ENCODE assay signal across 8 cellular contexts in the genomic region with DNA sequence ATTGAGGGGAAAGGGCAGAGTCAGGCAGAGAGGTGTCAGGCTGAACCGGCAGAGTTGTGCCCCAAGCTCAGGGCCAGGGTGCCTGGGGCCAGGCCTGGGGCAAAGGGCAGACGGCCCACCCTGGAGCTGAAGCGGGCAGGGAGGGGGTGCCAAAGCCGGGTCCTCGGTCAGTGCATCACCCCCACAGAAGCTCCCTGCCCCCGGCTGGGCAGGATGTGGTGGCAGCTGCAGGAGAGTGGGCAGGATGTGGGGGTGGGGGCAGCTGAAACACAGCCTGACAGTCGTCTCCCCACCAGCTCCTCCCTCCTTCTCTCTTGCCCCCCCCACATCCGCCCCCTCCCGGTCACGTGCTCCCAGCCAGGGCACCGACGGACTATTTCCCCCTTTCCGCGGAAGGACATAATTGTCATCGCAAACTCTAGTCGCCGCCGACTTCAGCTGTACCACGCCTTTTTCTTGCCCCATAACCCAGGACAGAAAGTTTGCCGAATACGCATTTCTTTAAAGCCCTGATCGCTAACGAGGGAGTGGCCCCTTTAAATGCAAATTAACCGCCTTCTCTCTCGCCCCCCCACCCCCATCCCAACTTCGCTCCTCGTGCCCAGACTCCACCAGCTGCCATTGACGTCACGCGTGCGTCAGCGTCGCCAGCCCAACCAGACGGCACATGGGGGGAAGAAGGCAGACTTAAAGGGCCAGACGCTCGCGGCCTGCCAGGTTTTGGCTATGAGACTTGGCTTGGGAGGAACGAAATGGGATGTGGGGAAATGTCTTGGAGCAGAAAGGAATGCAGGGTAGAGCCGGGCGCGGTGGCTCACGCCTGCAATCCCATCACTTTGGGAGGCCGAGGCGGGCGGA. TPM values are rescaled to one million over a fixed set of nuclear protein-coding genes. Genes with fewer than 3 reads are reported as not detected.
DNase-seq lines count a peak whose midpoint lies in the region; ATAC-seq, FAIRE-seq and TF ChIP-seq lines count a peak whose summit lies in the region.

No MANE protein-coding gene starts in this region.

- H3K27me3 ChIP-seq in HepG2 (ENCODE audit: control insufficient read depth in 1 of 2, insufficient read depth in 2 of 2, low read length in 2 of 2): peaks cover 3 to 42% of the 10 kb centered on the region in 2 experiments; a peak in 4 of 5 replicates

- CTCF ChIA-PET in HepG2 (lab: Yijun Ruan, JAX; ENCODE audit: low intra/inter-chr PET ratio, low total read pairs): no interaction called here

- WGBS in HepG2 (ENCODE audit: low lambda C conversion rate): 9% methylated on average over 38 of the region's 45 CpGs

- peaks cover 3% of the 10 kb centered on the region for H3K79me2 ChIP-seq in HepG2 (ENCODE audit: insufficient read depth, low read length)

- FAIRE-seq in HepG2 (lab: Jason Lieb, UNC): peak; percentile 65

- in situ Hi-C loops in HepG2 (cut with HindIII; ENCODE audit: extremely low pct_ligation_motif_present, low pct_unique_long_range_greater_than_20kb): loop anchor here (5.0 kb wide), 1 partner anchor 48 kb away; no protein-coding TSS in a partner anchor

- H3K4me3 ChIP-seq in AG10803 (ENCODE audit: low read length) (peak overlapping the region; percentile 57), HepG2 (replicated peaks in 1 of 3; ENCODE audit: insufficient read depth in 1 of 3, low read depth in 2 of 3, low read length in 3 of 3) (peak overlapping the region; percentile 28 to 73 (median 51))

- peak; percentile 39 for ATAC-seq in HG03521 (IDR thresholded peaks at IDR 0.05; ENCODE audit: unreplicated experiment)
- ATAC-seq in HepG2: peak; percentile 13

- no peaks in the 10 kb centered on the region for H3K9me3 ChIP-seq in HepG2 (ENCODE audit: low read length)

- no peak for TF ChIP-seq EP300 in HepG2 (IDR thresholded peaks at IDR 0.05; ENCODE audit: low read depth in 2 of 2, low read length in 2 of 2)
- no peak; the same call in 1 of the 2 replicates for TF ChIP-seq EP300 in HepG2 (CRISPR knock-in tag; IDR thresholded peaks at IDR 0.05; ENCODE audit: borderline replicate concordance)

- H2AFZ ChIP-seq in HepG2 (ENCODE audit: low read length): no peak overlapping the region

- TF ChIP-seq CTCF in AG10803 (conservative IDR thresholded peaks at IDR 0.05; ENCODE audit: low read length) (no peak), HepG2 (CRISPR knock-in tag; IDR thresholded peaks at IDR 0.05) (peak; percentile 15; the same call in 1 of the 2 replicates)

- POLR2A ChIA-PET in HepG2 (lab: Yijun Ruan, JAX): interaction anchor here (0.7 to 2.2 kb wide), 12 partner anchors 9 to 157 kb away, joined by 3 to 37 read pairs (median 5); no protein-coding TSS in a partner anchor

- H3K4me2 ChIP-seq in HepG2 (ENCODE audit: low read depth, low read length): peak overlapping the region; percentile 93

- no TSS peak for BruUV-seq in HepG2 (replicated peaks; lab: Mats Ljungman, UMichigan)

- TF ChIP-seq POLR2A in HepG2 (IDR thresholded peaks at IDR 0.05; ENCODE audit: insufficient read depth in 1 of 2, low read depth in 2 of 2, low read length in 2 of 2): 0 out of 4 replicates have a peak, but pooled peaks of 1 of the 2 experiments have one; percentile 16

- intact Hi-C loops in HepG2 (cut with micrococcal nuclease; ENCODE audit: unreplicated experiment): loop anchor here (2.0 to 5.0 kb wide), 2 partner anchors 34 to 77 kb away; no protein-coding TSS in a partner anchor

- DNase-seq in AG10803 (ENCODE audit: low read depth): peak; percentile 100
- DNase-seq in GM19238 (ENCODE audit: insufficient read length, low spot score): peak; percentile 82
- DNase-seq in NCI-H748 treated with DMSO at 0.1 percent for 48 hours (lab: John Stamatoyannopoulos, UW): peak; percentile 93
- peak; percentile 99 for DNase-seq in activated CD4-positive, alpha-beta T cell treated with anti-CD3 and anti-CD28 coated beads, Interleukin-2, amount 50 U/mL, for 4 hours
- DNase-seq in dermis blood vessel endothelial cell: peak; percentile 100
- DNase-seq in HepG2 (ENCODE audit: low spot score): peak; percentile 87
- DNase-seq in stimulated activated CD4-positive, alpha-beta T cell treated with anti-CD3 and anti-CD28 coated beads, Interleukin-2, amount 100 ng/mL, for 4 hours (ENCODE audit: low read depth): peak; percentile 99

- peak overlapping the region; percentile 38 for H3K27ac ChIP-seq in HepG2 (ENCODE audit: extremely low read length, insufficient read depth, low read length)

- peaks cover 48% of the 10 kb centered on the region for H3K4me1 ChIP-seq in HepG2 (ENCODE audit: insufficient read depth, low read length)

- TF ChIP-seq RAD21 in HepG2 (CRISPR knock-in tag; IDR thresholded peaks at IDR 0.05): no peak

- H3K36me3 ChIP-seq in HepG2 (replicated peaks in 1 of 2; ENCODE audit: control insufficient read depth in 1 of 2, insufficient read depth in 2 of 2, low read length in 2 of 2): no peaks in the 10 kb centered on the region

- no peaks in the 10 kb centered on the region for H4K20me1 ChIP-seq in HepG2 (ENCODE audit: insufficient read depth, low read length)

- peak overlapping the region; percentile 52; the same call in 1 of the 2 replicates for H3K9ac ChIP-seq in HepG2 (ENCODE audit: insufficient read depth, low read depth, low read length)

TF ChIP-seq in HepG2, 621 proteins besides CTCF, POLR2A, EP300 and RAD21 (continues in another document):
- TF ChIP-seq ZNF101 (CRISPR knock-in tag; IDR thresholded peaks at IDR 0.05; ENCODE audit: borderline replicate concordance, low read depth): no peak
- TF ChIP-seq YY1 (IDR thresholded peaks at IDR 0.05; ENCODE audit: insufficient read depth, insufficient replicate concordance, low read depth, low read length): peak; percentile 33
- peak; percentile 53; the same call in 1 of the 2 replicates for TF ChIP-seq RXRA (CRISPR knock-in tag; IDR thresholded peaks at IDR 0.05)
- peak; percentile 8; the same call in 1 of the 2 replicates for TF ChIP-seq ZNF143 (CRISPR knock-in tag; IDR thresholded peaks at IDR 0.05)
- 0 out of 2 replicates have a peak, but pooled peaks have one; percentile 15 for TF ChIP-seq HNF4A (CRISPR knock-in tag; IDR thresholded peaks at IDR 0.05)
- 0 out of 2 replicates have a peak, but pooled peaks have one; percentile 50 for TF ChIP-seq ZNF552 (CRISPR knock-in tag; IDR thresholded peaks at IDR 0.05; ENCODE audit: borderline replicate concordance)
- TF ChIP-seq POLR2AphosphoS5 (IDR thresholded peaks at IDR 0.05; ENCODE audit: low read depth, low read length): no peak
- 0 out of 2 replicates have a peak, but pooled peaks have one; percentile 6 for TF ChIP-seq BCL6 (CRISPR knock-in tag; IDR thresholded peaks at IDR 0.05)
- 0 out of 2 replicates have a peak, but pooled peaks have one; percentile 39 for TF ChIP-seq ZNF607 (CRISPR knock-in tag; IDR thresholded peaks at IDR 0.05; ENCODE audit: borderline replicate concordance)
- peak; percentile 13; the same call in 1 of the 2 replicates for TF ChIP-seq HOXA5 (CRISPR knock-in tag; IDR thresholded peaks at IDR 0.05)
- TF ChIP-seq RNF2 (conservative IDR thresholded peaks at IDR 0.05; ENCODE audit: low read depth): peak; percentile 89
- TF ChIP-seq POGZ (CRISPR knock-in tag; IDR thresholded peaks at IDR 0.05): peak; percentile 59
- no peak; the same call in 1 of the 2 replicates for TF ChIP-seq ZNF205 (CRISPR knock-in tag; IDR thresholded peaks at IDR 0.05)
- TF ChIP-seq, protein P1, sequence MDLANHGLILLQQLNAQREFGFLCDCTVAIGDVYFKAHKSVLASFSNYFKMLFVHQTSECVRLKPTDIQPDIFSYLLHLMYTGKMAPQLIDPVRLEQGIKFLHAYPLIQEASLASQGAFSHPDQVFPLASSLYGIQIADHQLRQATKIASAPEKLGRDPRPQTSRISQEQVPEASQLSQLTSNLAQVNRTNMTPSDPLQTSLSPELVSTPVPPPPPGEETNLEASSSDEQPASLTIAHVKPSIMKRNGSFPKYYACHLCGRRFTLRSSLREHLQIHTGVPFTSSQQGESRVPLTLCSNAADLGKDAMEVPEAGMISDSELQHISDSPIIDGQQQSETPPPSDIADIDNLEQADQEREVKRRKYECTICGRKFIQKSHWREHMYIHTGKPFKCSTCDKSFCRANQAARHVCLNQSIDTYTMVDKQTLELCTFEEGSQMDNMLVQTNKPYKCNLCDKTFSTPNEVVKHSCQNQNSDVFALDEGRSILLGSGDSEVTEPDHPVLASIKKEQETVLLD (CRISPR knock-in tag; IDR thresholded peaks at IDR 0.05; ENCODE audit: low read depth): 0 out of 2 replicates have a peak, but pooled peaks have one; percentile 31

RNA-seq across cellular contexts. Expression of a gene that starts 4.5 kb away (rescaled TPM):
- total RNA-seq in dermis blood vessel endothelial cell (10.7 and 11.6 TPM in 2 replicates), HepG2 (2016; rRNA removed; fragmentation: Illumina TruSeq; extraction: Trizol) (1.3 and 1.6 TPM in 2 replicates)
- total RNA-seq in HepG2 (2016; cell fraction: cytosol; rRNA removed; fragmentation: Illumina TruSeq; extraction: Trizol; ENCODE audit: low read depth): 0.10 and 0.18 TPM in 2 replicates
- 0.94 and 1.4 TPM in 2 replicates for total RNA-seq in HepG2 (2016; cell fraction: insoluble cytoplasmic fraction; rRNA removed; fragmentation: Illumina TruSeq; extraction: Trizol)
- total RNA-seq in HepG2 (2016; cell fraction: membrane; rRNA removed; fragmentation: Illumina TruSeq; extraction: Trizol): 0.86 and 1.1 TPM in 2 replicates
- 1.6 and 2.1 TPM in 2 replicates for total RNA-seq in HepG2 (2016; cell fraction: nucleus; rRNA removed; fragmentation: Illumina TruSeq; extraction: Trizol)
- 3.9 and 4.8 TPM in 2 replicates for polyA plus RNA-seq in HepG2 (2011; rRNA removed)
- 3.4 and 4.5 TPM in 2 replicates for polyA plus RNA-seq in HepG2 (2011; cell fraction: cytosol; rRNA removed)
- polyA plus RNA-seq in HepG2 (2011; cell fraction: nucleus; rRNA removed): 16.7 and 19.0 TPM in 2 replicates
- 7.2 and 7.9 TPM in 2 replicates for polyA plus RNA-seq in HepG2 (2012)
- polyA plus RNA-seq in HepG2 (2016; cell fraction: cytosol; fragmentation: Illumina TruSeq; extraction: Trizol; ENCODE audit: low read depth): 0.14 and 0.24 TPM in 2 replicates
- polyA plus RNA-seq in HepG2 (2016; cell fraction: insoluble cytoplasmic fraction; fragmentation: Illumina TruSeq; extraction: Trizol; ENCODE audit: low read depth): 2.7 and 4.2 TPM in 2 replicates
- polyA plus RNA-seq in HepG2 (2016; cell fraction: membrane; fragmentation: Illumina TruSeq; extraction: Trizol; ENCODE audit: low read depth): 0.64 and 0.70 TPM in 2 replicates
- 5.2 and 6.2 TPM in 2 replicates for polyA plus RNA-seq in HepG2 (2016; cell fraction: nucleus; fragmentation: Illumina TruSeq; extraction: Trizol; ENCODE audit: insufficient read depth, low read depth)
- polyA minus RNA-seq in HepG2 (2011; rRNA and poly(A)+ RNA removed; ENCODE audit: low replicate concordance): 6.9 and 12.7 TPM in 2 replicates
- polyA minus RNA-seq in HepG2 (2011; cell fraction: cytosol; rRNA and poly(A)+ RNA removed): 4.3 and 7.2 TPM in 2 replicates
- 5.4 and 6.3 TPM in 2 replicates for polyA minus RNA-seq in HepG2 (2011; cell fraction: nucleus; rRNA and poly(A)+ RNA removed)

Comparison
In these comparisons a context has a peak if more than half of its experiments do, and no peak if none do; other contexts are left out.
1. Peak in every context shown above with its lines: DNase-seq, ATAC-seq, H3K4me3 ChIP-seq and H3K27ac ChIP-seq.